Comparison of ENCODE assay signal across 27 cellular contexts in the genomic region with DNA sequence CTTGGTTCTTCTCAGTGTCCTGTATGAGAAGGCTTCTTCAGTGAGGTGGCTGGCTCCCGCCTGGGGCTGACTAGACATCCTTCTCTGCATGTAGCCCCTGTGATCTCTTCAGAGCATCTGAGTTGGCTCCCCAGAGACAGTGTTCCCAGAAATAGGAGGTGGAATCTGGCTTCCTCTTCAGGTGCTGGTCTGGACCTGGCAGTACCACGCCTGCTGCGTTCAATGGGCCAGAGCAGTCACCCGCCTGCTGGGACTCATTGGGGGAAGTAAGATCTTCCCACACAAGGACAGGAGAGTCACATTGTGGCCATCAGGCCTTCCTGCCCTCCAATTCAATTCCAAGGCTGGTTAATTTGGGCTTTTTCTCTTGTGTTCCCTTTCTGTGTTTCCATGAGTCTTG. TPM values are rescaled to one million over a fixed set of nuclear protein-coding genes. Genes with fewer than 3 reads are reported as not detected.
A peak's percentile ranks its signal among the peaks of the same experiment; 100 is the strongest.
DNase-seq lines count a peak whose midpoint lies in the region; ATAC-seq and TF ChIP-seq lines count a peak whose summit lies in the region.
"Had no signal": no experiment of that assay in that cellular context is flagged by ENCODE, and none has a peak within 500 bp of the region (broad histone marks: within the 10 kb centered on the region; RNA-seq: fewer than 3 reads in every experiment).

No MANE protein-coding gene starts in this region.

- peaks cover 24% of the 10 kb centered on the region for H3F3A ChIP-seq in SU-DHL-6 (ENCODE audit: insufficient read depth)

- H3K9ac ChIP-seq in SU-DHL-6 (ENCODE audit: low read length), result 0 out of 2 replicates have a peak overlapping the region, but pooled peaks have one; percentile 0
- no peak overlapping the region for H3K9ac ChIP-seq in muscle layer of colon (ENCODE audit: low read length)
- H3K9ac ChIP-seq: parathyroid adenoma had no signal

- ATAC-seq in stimulated activated memory B cell treated with anti-CD40 and anti-IgM and Interleukin-4, amounts not matched to agents 10 μg/mL and 1 μg/mL and 100 μg/mL, for 72 hours, result peak; percentile 50
- ATAC-seq in HG03469 (IDR thresholded peaks at IDR 0.05; ENCODE audit: unreplicated experiment) (no peak), upper lobe of left lung (ENCODE audit: low FRiP score in 2 of 2) (no peak)
- ATAC-seq: A549; activated naive CD8-positive, alpha-beta T cell treated with anti-CD3 and anti-CD28 coated beads, Interleukin-2, amount 50 U/mL, for 24 hours; body of pancreas; foreskin keratinocyte; right lobe of liver had no signal

- H3K27me3 Mint-ChIP-seq in activated naive CD4-positive, alpha-beta T cell treated with anti-CD3 and anti-CD28 coated beads, Interleukin-2, amount 50 U/mL, for 24 hours, result no peaks in the 10 kb centered on the region
- no peaks in the 10 kb centered on the region for H3K27me3 Mint-ChIP-seq in activated naive CD4-positive, alpha-beta T cell treated with anti-CD3 and anti-CD28 coated beads, Interleukin-2, amount 10 ng/mL, durations not matched to agents 7 days and 5 days
- no peaks in the 10 kb centered on the region for H3K27me3 Mint-ChIP-seq in stimulated activated memory B cell treated with anti-CD40 and anti-IgM and Interleukin-4, amounts not matched to agents 10 μg/mL and 1 μg/mL and 100 μg/mL, for 72 hours
- H3K27me3 Mint-ChIP-seq: activated naive CD8-positive, alpha-beta T cell treated with anti-CD3 and anti-CD28 coated beads, Interleukin-2, amount 50 U/mL, for 24 hours had no signal

- H3K36me3 ChIP-seq in SU-DHL-6 (ENCODE audit: low read length) (no peaks in the 10 kb centered on the region), muscle layer of colon (ENCODE audit: insufficient read depth, low read length) (no peaks in the 10 kb centered on the region), upper lobe of left lung (peaks cover 0 to 10% (median 0%) of the 10 kb centered on the region in 4 donors)
- H3K36me3 ChIP-seq: BE2C, right lobe of liver, vagina had no signal

- 79 to 90% methylated on average over 2 to 4 of the region's 4 CpGs for WGBS in upper lobe of left lung, 2 donors

- CTCF ChIA-PET in activated naive CD4-positive, alpha-beta T cell treated with anti-CD3 and anti-CD28 coated beads, Interleukin-2, amount 10 ng/mL, durations not matched to agents 7 days and 5 days (lab: Charles Lee), result interaction anchor here (0.6 to 9.7 kb wide), 7 partner anchors 11 to 678 kb away, joined by 3 to 155 read pairs (median 7); no protein-coding TSS in a partner anchor

- H3K27me3 ChIP-seq in SU-DHL-6 (ENCODE audit: low read length) (no peaks in the 10 kb centered on the region), muscle layer of colon (ENCODE audit: control insufficient read depth in 1 of 2, insufficient read depth in 2 of 2, low read length in 2 of 2) (no peaks in the 10 kb centered on the region), upper lobe of left lung (no peaks in the 10 kb centered on the region)
- H3K27me3 ChIP-seq: BE2C, body of pancreas, foreskin keratinocyte, hepatocyte, right lobe of liver, vagina had no signal

- peaks cover 3% of the 10 kb centered on the region for H3K36me3 Mint-ChIP-seq in activated naive CD4-positive, alpha-beta T cell treated with anti-CD3 and anti-CD28 coated beads, Interleukin-2, amount 50 U/mL, for 24 hours
- H3K36me3 Mint-ChIP-seq in activated naive CD4-positive, alpha-beta T cell treated with anti-CD3 and anti-CD28 coated beads, Interleukin-2, amount 10 ng/mL, durations not matched to agents 7 days and 5 days, result peaks cover 6% of the 10 kb centered on the region
- peaks cover 47% of the 10 kb centered on the region for H3K36me3 Mint-ChIP-seq in stimulated activated memory B cell treated with anti-CD40 and anti-IgM and Interleukin-4, amounts not matched to agents 10 μg/mL and 1 μg/mL and 100 μg/mL, for 72 hours

- no peak overlapping the region for H3K4me3 Mint-ChIP-seq in activated naive CD4-positive, alpha-beta T cell treated with anti-CD3 and anti-CD28 coated beads, Interleukin-2, amount 50 U/mL, for 24 hours
- H3K4me3 Mint-ChIP-seq in activated naive CD4-positive, alpha-beta T cell treated with anti-CD3 and anti-CD28 coated beads, Interleukin-2, amount 10 ng/mL, durations not matched to agents 7 days and 5 days, result no peak overlapping the region
- H3K4me3 Mint-ChIP-seq in stimulated activated memory B cell treated with anti-CD40 and anti-IgM and Interleukin-4, amounts not matched to agents 10 μg/mL and 1 μg/mL and 100 μg/mL, for 72 hours, result peak overlapping the region; percentile 22
- H3K4me3 Mint-ChIP-seq: activated naive CD8-positive, alpha-beta T cell treated with anti-CD3 and anti-CD28 coated beads, Interleukin-2, amount 50 U/mL, for 24 hours; immature natural killer cell had no signal

- no peak for TF ChIP-seq CTCF in SU-DHL-6 (IDR thresholded peaks at IDR 0.05; ENCODE audit: insufficient read depth, low read length, poor library complexity, severe bottlenecking)
- TF ChIP-seq CTCF in upper lobe of left lung (IDR thresholded peaks at IDR 0.05), result no peak

- no peak overlapping the region for H2AFZ ChIP-seq in SU-DHL-6 (ENCODE audit: low read depth, low read length, severe bottlenecking)
- H2AFZ ChIP-seq: hepatocyte, parathyroid adenoma had no signal

- DNase-seq in activated naive CD4-positive, alpha-beta T cell treated with anti-CD3 and anti-CD28 coated beads, Interleukin-2, amount 10 ng/mL, durations not matched to agents 7 days and 5 days, result no peak
- DNase-seq in hypothalamus (lab: John Stamatoyannopoulos, UW) (no peak), upper lobe of left lung (no peak)
- DNase-seq: activated CD4-positive, alpha-beta T cell treated with anti-CD3 and anti-CD28 coated beads, Interleukin-2, amount 50 U/mL, for 4 hours; activated naive CD8-positive, alpha-beta T cell treated with anti-CD3 and anti-CD28 coated beads, Interleukin-2, amount 50 U/mL, for 24 hours; BE2C; body of pancreas; Caco-2; DMS79 treated with DMSO at 0.1 percent for 48 hours; effector CD4-positive, alpha-beta T cell; erythroblast; foreskin keratinocyte; immature natural killer cell; KG1; NCI-H748 treated with DMSO at 0.1 percent for 48 hours; OCI-M1; right lobe of liver; T-helper 9 cell had no signal

- H3K79me2 ChIP-seq in SU-DHL-6 (ENCODE audit: insufficient read depth, low read length), result no peaks in the 10 kb centered on the region
- H3K79me2 ChIP-seq: parathyroid adenoma had no signal

- no peak for TF ChIP-seq POLR2A in upper lobe of left lung (IDR thresholded peaks at IDR 0.05)

- no peaks in the 10 kb centered on the region for H4K20me1 ChIP-seq in SU-DHL-6 (ENCODE audit: low read depth, low read length)

- peak overlapping the region; percentile 48 for H3K27ac ChIP-seq in SU-DHL-6 (ENCODE audit: low read depth, low read length)
- H3K27ac ChIP-seq in muscle layer of colon (ENCODE audit: low read depth, low read length), result peak overlapping the region; percentile 33
- H3K27ac ChIP-seq in upper lobe of left lung, result no peak overlapping the region
- H3K27ac ChIP-seq: A549, body of pancreas, foreskin keratinocyte, hepatocyte, parathyroid adenoma, right lobe of liver, vagina had no signal

- H3K4me1 ChIP-seq in muscle layer of colon (ENCODE audit: insufficient read depth, low read length), result peaks cover 68% of the 10 kb centered on the region
- H3K4me1 ChIP-seq in upper lobe of left lung, result peaks cover 13 to 20% (median 19%) of the 10 kb centered on the region in 4 donors
- H3K4me1 ChIP-seq: body of pancreas, Caco-2, parathyroid adenoma, right lobe of liver had no signal

- no peaks in the 10 kb centered on the region for H3K9me3 Mint-ChIP-seq in activated naive CD4-positive, alpha-beta T cell treated with anti-CD3 and anti-CD28 coated beads, Interleukin-2, amount 50 U/mL, for 24 hours
- H3K9me3 Mint-ChIP-seq in activated naive CD4-positive, alpha-beta T cell treated with anti-CD3 and anti-CD28 coated beads, Interleukin-2, amount 10 ng/mL, durations not matched to agents 7 days and 5 days, result no peaks in the 10 kb centered on the region
- H3K9me3 Mint-ChIP-seq in stimulated activated memory B cell treated with anti-CD40 and anti-IgM and Interleukin-4, amounts not matched to agents 10 μg/mL and 1 μg/mL and 100 μg/mL, for 72 hours, result no peaks in the 10 kb centered on the region
- H3K9me3 Mint-ChIP-seq: activated naive CD8-positive, alpha-beta T cell treated with anti-CD3 and anti-CD28 coated beads, Interleukin-2, amount 50 U/mL, for 24 hours; immature natural killer cell had no signal

- TF ChIP-seq EP300 in upper lobe of left lung (IDR thresholded peaks at IDR 0.05), result no peak

- peaks cover 43% of the 10 kb centered on the region for H3K4me1 Mint-ChIP-seq in activated naive CD4-positive, alpha-beta T cell treated with anti-CD3 and anti-CD28 coated beads, Interleukin-2, amount 50 U/mL, for 24 hours
- peaks cover 6% of the 10 kb centered on the region for H3K4me1 Mint-ChIP-seq in activated naive CD4-positive, alpha-beta T cell treated with anti-CD3 and anti-CD28 coated beads, Interleukin-2, amount 10 ng/mL, durations not matched to agents 7 days and 5 days
- H3K4me1 Mint-ChIP-seq in stimulated activated memory B cell treated with anti-CD40 and anti-IgM and Interleukin-4, amounts not matched to agents 10 μg/mL and 1 μg/mL and 100 μg/mL, for 72 hours, result peaks cover 91% of the 10 kb centered on the region

- no peaks in the 10 kb centered on the region for H3K9me2 ChIP-seq in SU-DHL-6 (replicated peaks; ENCODE audit: insufficient read depth, low read length)

- H3K27ac Mint-ChIP-seq in activated naive CD4-positive, alpha-beta T cell treated with anti-CD3 and anti-CD28 coated beads, Interleukin-2, amount 50 U/mL, for 24 hours, result peak overlapping the region; percentile 82
- no peak overlapping the region for H3K27ac Mint-ChIP-seq in activated naive CD4-positive, alpha-beta T cell treated with anti-CD3 and anti-CD28 coated beads, Interleukin-2, amount 10 ng/mL, durations not matched to agents 7 days and 5 days
- H3K27ac Mint-ChIP-seq in stimulated activated memory B cell treated with anti-CD40 and anti-IgM and Interleukin-4, amounts not matched to agents 10 μg/mL and 1 μg/mL and 100 μg/mL, for 72 hours, result peak overlapping the region; percentile 64
- H3K27ac Mint-ChIP-seq: activated naive CD8-positive, alpha-beta T cell treated with anti-CD3 and anti-CD28 coated beads, Interleukin-2, amount 50 U/mL, for 24 hours had no signal

- no peak overlapping the region for H3K4me3 ChIP-seq in SU-DHL-6 (ENCODE audit: insufficient read depth, low read length, poor library complexity, severe bottlenecking)
- H3K4me3 ChIP-seq in muscle layer of colon (ENCODE audit: low read depth in 1 of 2, low read length in 2 of 2), result no peak overlapping the region
- H3K4me3 ChIP-seq in upper lobe of left lung, result no peak overlapping the region
- H3K4me3 ChIP-seq: A549, body of pancreas, hepatocyte, right lobe of liver, vagina had no signal

- H3K4me2 ChIP-seq in SU-DHL-6 (ENCODE audit: low read depth, low read length, poor library complexity, severe bottlenecking), result peak overlapping the region; percentile 2
- H3K4me2 ChIP-seq: A549, hepatocyte had no signal

- H3K9me3 ChIP-seq in SU-DHL-6 (ENCODE audit: insufficient read depth, low read length) (no peaks in the 10 kb centered on the region), muscle layer of colon (ENCODE audit: low read length) (no peaks in the 10 kb centered on the region), upper lobe of left lung (no peaks in the 10 kb centered on the region)
- H3K9me3 ChIP-seq: A549, BE2C, body of pancreas, Caco-2, right lobe of liver, vagina had no signal

RNA-seq across cellular contexts. Expression of a gene that starts 51.0 kb away (rescaled TPM):
- total RNA-seq in upper lobe of left lung, result 10 to 100 TPM; 26.5 to 94.3 (median 42.4) TPM

Comparison
In these comparisons a context has a peak if more than half of its experiments do, and no peak if none do; other contexts are left out.
1. H3K27ac ChIP-seq: peak in SU-DHL-6 (single experiment) and muscle layer of colon (single experiment); none in upper lobe of left lung (0 of 4).